16 cellular contexts compared by ENCODE assay signal in the genomic region with DNA sequence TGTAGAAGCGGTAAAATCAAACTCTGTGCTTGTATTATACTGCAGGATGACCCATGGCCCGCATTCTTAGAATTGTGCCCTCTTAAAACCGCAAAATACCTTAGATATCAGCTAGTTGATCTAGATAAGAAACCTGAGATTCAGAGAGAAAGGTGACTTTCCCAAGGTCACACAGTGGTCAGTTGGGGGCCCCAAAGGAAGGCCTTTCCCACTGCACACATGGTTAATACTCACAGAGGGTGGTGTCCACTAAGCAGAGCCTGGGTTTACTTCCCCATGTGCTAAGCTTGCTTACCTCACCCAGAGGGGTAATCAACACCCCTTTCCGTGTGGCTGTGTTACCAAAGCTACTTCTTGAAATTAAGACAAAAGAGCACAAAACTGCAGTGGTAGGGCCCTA.
DNase-seq lines count a peak whose midpoint lies in the region; ATAC-seq and TF ChIP-seq lines count a peak whose summit lies in the region.
"Had no signal": no experiment of that assay in that cellular context is flagged by ENCODE, and none has a peak within 500 bp of the region (broad histone marks: within the 10 kb centered on the region; RNA-seq: fewer than 3 reads in every experiment).

No MANE protein-coding gene starts in this region.

- in situ Hi-C loops in IMR-90 (cut with MboI; ENCODE audit: low sequenced_read_pairs): no loop called here
- in situ Hi-C loops in Panc1 (cut with HindIII; ENCODE audit: low pct_unique_long_range_greater_than_20kb, low sequenced_read_pairs): no loop called here

- H3K18ac ChIP-seq in IMR-90 (ENCODE audit: low read depth, low read length): no peak overlapping the region

- H3K79me2 ChIP-seq in hepatocyte: peaks cover 37% of the 10 kb centered on the region

- TF ChIP-seq EP300 in upper lobe of left lung (IDR thresholded peaks at IDR 0.05): no peak

- 0 out of 2 replicates have a peak overlapping the region, but pooled peaks have one; percentile 15 for H3K14ac ChIP-seq in IMR-90 (replicated peaks; ENCODE audit: low read depth, low read length)

- H2BK5ac ChIP-seq in IMR-90 (ENCODE audit: low read depth, low read length, poor library complexity, severe bottlenecking): no peak overlapping the region

- 0 out of 2 replicates have a peak, but pooled peaks cover 3% of the 10 kb centered on the region for H3K9me1 ChIP-seq in IMR-90 (ENCODE audit: insufficient read depth, low read length)

- H3K27me3 ChIP-seq in IMR-90 (ENCODE audit: control insufficient read depth, insufficient read depth, low read length) (no peaks in the 10 kb centered on the region), Panc1 (ENCODE audit: control insufficient read depth, insufficient read depth, low read length) (no peaks in the 10 kb centered on the region), hepatocyte (no peaks in the 10 kb centered on the region), upper lobe of left lung (no peaks in the 10 kb centered on the region)
- H3K27me3 ChIP-seq: heart left ventricle, suprapubic skin had no signal

- no peak for TF ChIP-seq RAD21 in IMR-90 (IDR thresholded peaks at IDR 0.05; ENCODE audit: low read length)

- WGBS in IMR-90 (ENCODE audit: extremely low coverage in 2 of 2, insufficient read length in 1 of 2), 2 experiments: no CpG with 5 or more reads among the region's 4 CpGs
- WGBS in hepatocyte (ENCODE audit: low lambda C conversion rate, missing lambda C conversion rate): 68% methylated on average over 4 of the region's 4 CpGs
- WGBS in upper lobe of left lung, 2 donors: 77 to 88% methylated on average over 4 of the region's 4 CpGs

- intact Hi-C loops in IMR-90 (cut with micrococcal nuclease) (no loop called here), Panc1 (cut with micrococcal nuclease; ENCODE audit: unreplicated experiment) (no loop called here)

- no peak overlapping the region for H2BK15ac ChIP-seq in IMR-90 (ENCODE audit: low read depth, low read length)

- no peak overlapping the region for H3K9ac ChIP-seq in IMR-90 (ENCODE audit: low read depth, low read length)

- peak overlapping the region; percentile 53; the same call in 1 of the 2 replicates for H2AK5ac ChIP-seq in IMR-90 (ENCODE audit: low read depth, low read length)

- no peak overlapping the region for H3K56ac ChIP-seq in IMR-90 (ENCODE audit: extremely low read depth, insufficient read depth, low read length)

- H3K4me2 ChIP-seq in IMR-90 (ENCODE audit: low read depth, low read length): no peak overlapping the region
- no peak overlapping the region for H3K4me2 ChIP-seq in hepatocyte

- POLR2A ChIA-PET in IMR-90 (lab: Charles Lee; ENCODE audit: unreplicated experiment): no interaction called here
- POLR2A ChIA-PET in Panc1 (lab: Charles Lee): no interaction called here

- TF ChIP-seq CTCF in IMR-90 (conservative IDR thresholded peaks at IDR 0.05; ENCODE audit: low read depth, low read length) (no peak), Panc1 (IDR thresholded peaks at IDR 0.05) (no peak), hepatocyte (IDR thresholded peaks at IDR 0.05; ENCODE audit: poor library complexity) (no peak), upper lobe of left lung (IDR thresholded peaks at IDR 0.05) (no peak)

- no peaks in the 10 kb centered on the region for H3K79me1 ChIP-seq in IMR-90 (ENCODE audit: low read depth in 1 of 2, low read length in 2 of 2)

- 0 out of 2 replicates have a peak overlapping the region, but pooled peaks have one; percentile 29 for H3K4ac ChIP-seq in IMR-90 (ENCODE audit: low read depth, low read length)

- ATAC-seq in IMR-90 (ENCODE audit: low read depth) (no peak), Panc1 (peak; percentile 58), upper lobe of left lung (ENCODE audit: low FRiP score in 2 of 2) (peak; percentile 63 to 68), GM21619 (IDR thresholded peaks at IDR 0.05; ENCODE audit: unreplicated experiment) (no peak), GM21526 (IDR thresholded peaks at IDR 0.05; ENCODE audit: low FRiP score, unreplicated experiment) (no peak)

- DNase-seq in IMR-90 (no peak), Panc1 (ENCODE audit: low read depth, low spot score) (no peak), hepatocyte (ENCODE audit: low spot score) (no peak), upper lobe of left lung (peak in 1 of 2 donors; percentile 51), cerebellum (ENCODE audit: low spot score) (no peak)
- DNase-seq: activated CD4-positive, alpha-beta T cell treated with anti-CD3 and anti-CD28 coated beads for 1 hour; activated naive CD8-positive, alpha-beta T cell treated with anti-CD3 and anti-CD28 coated beads, Interleukin-2, amount 10 ng/mL, durations not matched to agents 7 days and 5 days; activated T-cell treated with anti-CD3 and anti-CD28 coated beads for 4 hours; caudate nucleus; kidney; NCI-H1417 treated with DMSO at 0.1 percent for 48 hours; NCI-H2227 treated with DMSO at 0.1 percent for 48 hours had no signal

- no peak overlapping the region for H4K5ac ChIP-seq in IMR-90 (ENCODE audit: low read depth, low read length)

- CTCF ChIA-PET in IMR-90 (lab: Yijun Ruan, JAX) (no interaction called here), Panc1 (lab: Charles Lee) (interaction anchor here (0.6 kb wide), 1 partner anchor 122 kb away, joined by 4 read pairs; no protein-coding TSS in a partner anchor)

- H3K9me2 ChIP-seq in hepatocyte (replicated peaks; ENCODE audit: insufficient read depth): no peaks in the 10 kb centered on the region

- H4K91ac ChIP-seq in IMR-90 (ENCODE audit: insufficient read depth, low read depth, low read length): no peak overlapping the region

- H2BK20ac ChIP-seq in IMR-90 (ENCODE audit: low read depth, low read length): no peak overlapping the region

- no peak overlapping the region for H2BK120ac ChIP-seq in IMR-90 (ENCODE audit: low read depth, low read length)

- no peak overlapping the region for H4K8ac ChIP-seq in IMR-90 (ENCODE audit: low read depth in 2 of 2, low read length in 2 of 2)

- BruUV-seq in IMR-90 (replicated peaks; lab: Mats Ljungman, UMichigan) (no TSS peak), Panc1 (replicated peaks; lab: Mats Ljungman, UMichigan) (no TSS peak)

- dilution Hi-C loops in IMR-90 (cut with HindIII; ENCODE audit: low sequenced_read_pairs, unreplicated experiment): no loop called here

- peaks cover 3% of the 10 kb centered on the region for H3K4me1 ChIP-seq in IMR-90 (ENCODE audit: control insufficient read depth, insufficient read depth, low read length)
- peaks cover 4% of the 10 kb centered on the region; the same call in 1 of the 2 replicates for H3K4me1 ChIP-seq in Panc1 (ENCODE audit: control insufficient read depth, insufficient read depth, low read length)
- peaks cover 26% of the 10 kb centered on the region for H3K4me1 ChIP-seq in hepatocyte (ENCODE audit: insufficient read depth)
- H3K4me1 ChIP-seq in upper lobe of left lung: peaks cover 11 to 43% (median 39%) of the 10 kb centered on the region in 4 donors
- H3K4me1 ChIP-seq: suprapubic skin had no signal

- H4K20me1 ChIP-seq in IMR-90 (ENCODE audit: insufficient read depth, low read length) (no peaks in the 10 kb centered on the region), hepatocyte (ENCODE audit: insufficient read depth, poor library complexity, severe bottlenecking) (no peaks in the 10 kb centered on the region)

- H3K23ac ChIP-seq in IMR-90 (ENCODE audit: low read depth, low read length): 0 out of 2 replicates have a peak overlapping the region, but pooled peaks have one; percentile 9

- H3K9me3 ChIP-seq in IMR-90 (ENCODE audit: control insufficient read depth, insufficient read depth, low read length): no peaks in the 10 kb centered on the region
- no peaks in the 10 kb centered on the region for H3K9me3 ChIP-seq in Panc1 (ENCODE audit: control insufficient read depth, insufficient read depth, low read depth, low read length)
- no peaks in the 10 kb centered on the region for H3K9me3 ChIP-seq in hepatocyte (ENCODE audit: low read depth)
- no peaks in the 10 kb centered on the region for H3K9me3 ChIP-seq in upper lobe of left lung
- H3K9me3 ChIP-seq: heart left ventricle, suprapubic skin had no signal

- TF ChIP-seq POLR2A in IMR-90 (IDR thresholded peaks at IDR 0.05; ENCODE audit: low read depth, low read length): no peak
- TF ChIP-seq POLR2A in upper lobe of left lung (IDR thresholded peaks at IDR 0.05): no peak

- peak overlapping the region; percentile 58 for H2AFZ ChIP-seq in IMR-90 (replicated peaks; ENCODE audit: low read length, poor library complexity)
- no peak overlapping the region for H2AFZ ChIP-seq in hepatocyte

- H3K36me3 ChIP-seq in IMR-90 (ENCODE audit: control insufficient read depth, insufficient read depth, low read length) (no peaks in the 10 kb centered on the region), Panc1 (ENCODE audit: control insufficient read depth, insufficient read depth, low read length) (no peaks in the 10 kb centered on the region), hepatocyte (replicated peaks; ENCODE audit: insufficient read depth, low read depth) (no peaks in the 10 kb centered on the region), upper lobe of left lung (no peaks in the 10 kb centered on the region)
- H3K36me3 ChIP-seq: heart left ventricle, suprapubic skin had no signal

- H3K27ac ChIP-seq in IMR-90 (ENCODE audit: insufficient read depth, low read length): no peak overlapping the region
- no peak overlapping the region for H3K27ac ChIP-seq in Panc1 (ENCODE audit: low read length)
- H3K27ac ChIP-seq in hepatocyte: peak overlapping the region; percentile 39
- peak overlapping the region; percentile 1 to 72 (median 54) for H3K27ac ChIP-seq in upper lobe of left lung
- H3K27ac ChIP-seq: suprapubic skin had no signal

- H3K4me3 ChIP-seq in IMR-90 (ENCODE audit: insufficient read depth, low read depth, low read length): no peak overlapping the region
- H3K4me3 ChIP-seq in Panc1 (ENCODE audit: low read depth in 2 of 2, low read length in 2 of 2): no peak overlapping the region
- no peak overlapping the region for H3K4me3 ChIP-seq in hepatocyte
- H3K4me3 ChIP-seq in upper lobe of left lung: no peak overlapping the region
- H3K4me3 ChIP-seq: heart left ventricle, suprapubic skin had no signal

- H2AK9ac ChIP-seq in IMR-90 (replicated peaks; ENCODE audit: low read depth, low read length, poor library complexity): peak overlapping the region; percentile 87

TF ChIP-seq in IMR-90, 13 proteins besides CTCF, POLR2A, EP300 and RAD21 (continues in another document):
- no peak for TF ChIP-seq NFE2L2 (IDR thresholded peaks at IDR 0.05; ENCODE audit: low read depth, low read length)
- TF ChIP-seq, protein P1, sequence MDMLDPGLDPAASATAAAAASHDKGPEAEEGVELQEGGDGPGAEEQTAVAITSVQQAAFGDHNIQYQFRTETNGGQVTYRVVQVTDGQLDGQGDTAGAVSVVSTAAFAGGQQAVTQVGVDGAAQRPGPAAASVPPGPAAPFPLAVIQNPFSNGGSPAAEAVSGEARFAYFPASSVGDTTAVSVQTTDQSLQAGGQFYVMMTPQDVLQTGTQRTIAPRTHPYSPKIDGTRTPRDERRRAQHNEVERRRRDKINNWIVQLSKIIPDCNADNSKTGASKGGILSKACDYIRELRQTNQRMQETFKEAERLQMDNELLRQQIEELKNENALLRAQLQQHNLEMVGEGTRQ (IDR thresholded peaks at IDR 0.05; ENCODE audit: low read depth, low read length): no peak
- no peak for TF ChIP-seq FOS (IDR thresholded peaks at IDR 0.05; ENCODE audit: low read depth, low read length)
- TF ChIP-seq MXI1 (IDR thresholded peaks at IDR 0.05; ENCODE audit: borderline replicate concordance, low read depth, low read length): no peak
- no peak for TF ChIP-seq CEBPB (IDR thresholded peaks at IDR 0.05; ENCODE audit: low read depth, low read length)

Comparison
In these comparisons a context has a peak if more than half of its experiments do, and no peak if none do; other contexts are left out.
1. ATAC-seq: peak in Panc1 (single experiment) and upper lobe of left lung (2 of 2); none in IMR-90 (single experiment), GM21619 (single experiment) and GM21526 (single experiment).
2. H3K27ac ChIP-seq: peak in hepatocyte (single experiment) and upper lobe of left lung (4 of 4); none in IMR-90 (single experiment) and Panc1 (single experiment).